Comparison of ENCODE assay signal across 9 cellular contexts in the genomic region with DNA sequence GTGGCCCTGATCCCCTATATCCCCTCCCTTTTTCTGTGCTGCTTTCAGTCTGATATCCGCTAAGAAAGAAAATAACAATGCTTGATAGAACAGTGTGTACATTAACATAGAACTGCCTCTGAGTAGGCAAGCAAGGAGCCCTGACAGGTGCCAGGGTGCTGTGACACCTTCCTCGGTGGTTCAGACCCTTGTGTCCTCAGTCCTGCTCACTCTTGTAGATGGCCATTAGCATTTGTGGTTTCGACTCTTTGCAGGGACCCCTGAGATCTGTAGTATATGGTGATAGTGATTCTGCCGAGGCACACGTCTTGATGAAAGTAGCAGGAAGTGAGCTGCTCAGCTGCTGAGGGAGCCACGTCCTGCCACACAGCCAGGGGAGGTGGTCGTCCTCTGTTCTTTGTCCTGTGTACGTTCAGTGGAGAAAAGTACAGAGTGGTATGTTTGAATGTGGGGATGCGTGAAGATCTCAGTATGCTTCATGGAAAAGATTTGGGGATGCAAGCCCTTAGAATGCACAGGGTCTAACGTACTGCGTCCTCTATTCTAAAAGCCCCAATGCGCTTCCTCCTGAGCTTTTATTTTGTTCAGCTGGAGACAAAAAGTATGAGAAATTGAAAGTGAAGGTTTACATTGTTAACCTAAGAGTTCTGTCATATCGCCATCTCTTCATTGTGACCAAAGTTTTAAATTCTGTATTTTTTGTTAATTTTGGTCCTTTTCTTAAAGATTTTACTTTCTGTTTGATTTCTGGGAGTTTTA. TPM values are rescaled to one million over a fixed set of nuclear protein-coding genes. Genes with fewer than 3 reads are reported as not detected.
DNase-seq lines count a peak whose midpoint lies in the region; ATAC-seq and TF ChIP-seq lines count a peak whose summit lies in the region.
"Had no signal": no experiment of that assay in that cellular context is flagged by ENCODE, and none has a peak within 500 bp of the region (broad histone marks: within the 10 kb centered on the region; RNA-seq: fewer than 3 reads in every experiment).

No MANE protein-coding gene starts in this region.

- no peak for TF ChIP-seq POLR2A in GM18505 (IDR thresholded peaks at IDR 0.05; ENCODE audit: borderline replicate concordance, extremely low read depth, insufficient read depth, insufficient read length)

- H3K27me3 ChIP-seq in neural cell (ENCODE audit: insufficient read depth, low read depth, low read length) (no peaks in the 10 kb centered on the region), osteoblast (ENCODE audit: insufficient read depth, low read length) (no peaks in the 10 kb centered on the region)

- H3K9ac ChIP-seq in neural cell (ENCODE audit: low read length): no peak overlapping the region

- H3K79me2 ChIP-seq in neural cell (replicated peaks; ENCODE audit: insufficient read depth, low read length) (no peaks in the 10 kb centered on the region), osteoblast (ENCODE audit: insufficient read depth, low read length) (no peaks in the 10 kb centered on the region)

- no peak for TF ChIP-seq EP300 in neural cell (conservative IDR thresholded peaks at IDR 0.05; ENCODE audit: poor library complexity, severe bottlenecking)

- H3K4me2 ChIP-seq in neural cell (ENCODE audit: low read length) (no peak overlapping the region), osteoblast (ENCODE audit: insufficient read depth, low read length) (no peak overlapping the region)

- no peaks in the 10 kb centered on the region for H3K36me3 ChIP-seq in neural cell (ENCODE audit: insufficient read depth, low read length)
- no peaks in the 10 kb centered on the region for H3K36me3 ChIP-seq in osteoblast (ENCODE audit: insufficient read depth, low read length)

- H3K9me3 ChIP-seq in neural cell (ENCODE audit: low read length): no peaks in the 10 kb centered on the region
- no peaks in the 10 kb centered on the region for H3K9me3 ChIP-seq in osteoblast (ENCODE audit: low read depth, low read length)

- ATAC-seq in GM18505 (IDR thresholded peaks at IDR 0.05; ENCODE audit: unreplicated experiment) (peak; percentile 67), HG02870 (IDR thresholded peaks at IDR 0.05; ENCODE audit: unreplicated experiment) (peak; percentile 73)

- peak; percentile 33 for DNase-seq in activated CD8-positive, alpha-beta memory T cell treated with anti-CD3 and anti-CD28 coated beads, Interleukin-2, amount 50 U/mL, for 4 hours
- DNase-seq in H4 (ENCODE audit: low spot score): no peak
- no peak for DNase-seq in dedifferentiated amniotic fluid mesenchymal stem cell (ENCODE audit: extremely low spot score)
- DNase-seq in osteoblast (ENCODE audit: insufficient read length, low spot score, missing footprints): no peak
- DNase-seq in cerebellar nuclear complex (lab: John Stamatoyannopoulos, UW): no peak
- DNase-seq: NCI-H2081 treated with DMSO at 0.1 percent for 48 hours had no signal

- H3K4me3 ChIP-seq in neural cell (ENCODE audit: low read length): no peak overlapping the region
- H3K4me3 ChIP-seq in osteoblast (ENCODE audit: insufficient read depth, low read length): no peak overlapping the region

- H3K27ac ChIP-seq in neural cell (ENCODE audit: low read length) (peak overlapping the region; percentile 33), osteoblast (ENCODE audit: low read depth, low read length) (no peak overlapping the region)

- no peak for TF ChIP-seq RAD21 in neural cell (conservative IDR thresholded peaks at IDR 0.05)

- H3F3A ChIP-seq in neural cell (ENCODE audit: insufficient read depth, low read length, poor library complexity, severe bottlenecking): no peaks in the 10 kb centered on the region

- H3K9me2 ChIP-seq in neural cell (ENCODE audit: insufficient read depth, low read length): no peaks in the 10 kb centered on the region

- TF ChIP-seq CTCF in neural cell (IDR thresholded peaks at IDR 0.05; ENCODE audit: poor library complexity, severe bottlenecking) (no peak), osteoblast (IDR thresholded peaks at IDR 0.05; ENCODE audit: extremely low read depth, low read depth, low read length) (no peak)

- no peaks in the 10 kb centered on the region for H4K20me1 ChIP-seq in neural cell (ENCODE audit: insufficient read depth)
- no peaks in the 10 kb centered on the region for H4K20me1 ChIP-seq in osteoblast (ENCODE audit: insufficient read depth, low read length)

- H2AFZ ChIP-seq in neural cell (ENCODE audit: low read depth, low read length) (no peak overlapping the region), osteoblast (ENCODE audit: low read length) (no peak overlapping the region)

- peaks cover 9% of the 10 kb centered on the region for H3K4me1 ChIP-seq in osteoblast (ENCODE audit: insufficient read depth, low read length)

TF ChIP-seq in neural cell, 6 proteins besides CTCF, POLR2A, EP300 and RAD21:
- TF ChIP-seq EZH2 (IDR thresholded peaks at IDR 0.05; ENCODE audit: borderline replicate concordance, insufficient read depth, low read length, poor library complexity, severe bottlenecking): no peak
TF ChIP-seq in neural cell: peak in this region for 0.

RNA-seq across cellular contexts. Expression of a gene that starts 35.4 kb away (rescaled TPM):
- polyA plus RNA-seq in neural cell: 93.9 and 109 TPM in 2 replicates
- polyA minus RNA-seq in neural cell: 91.5 and 113 TPM in 2 replicates
- total RNA-seq in H4 (2014; rRNA removed; shearing (Covaris generic)): 13.2 and 18.0 TPM in 2 replicates
- total RNA-seq in osteoblast: 6.5 and 9.1 TPM in 2 replicates
